In the genomic region with DNA sequence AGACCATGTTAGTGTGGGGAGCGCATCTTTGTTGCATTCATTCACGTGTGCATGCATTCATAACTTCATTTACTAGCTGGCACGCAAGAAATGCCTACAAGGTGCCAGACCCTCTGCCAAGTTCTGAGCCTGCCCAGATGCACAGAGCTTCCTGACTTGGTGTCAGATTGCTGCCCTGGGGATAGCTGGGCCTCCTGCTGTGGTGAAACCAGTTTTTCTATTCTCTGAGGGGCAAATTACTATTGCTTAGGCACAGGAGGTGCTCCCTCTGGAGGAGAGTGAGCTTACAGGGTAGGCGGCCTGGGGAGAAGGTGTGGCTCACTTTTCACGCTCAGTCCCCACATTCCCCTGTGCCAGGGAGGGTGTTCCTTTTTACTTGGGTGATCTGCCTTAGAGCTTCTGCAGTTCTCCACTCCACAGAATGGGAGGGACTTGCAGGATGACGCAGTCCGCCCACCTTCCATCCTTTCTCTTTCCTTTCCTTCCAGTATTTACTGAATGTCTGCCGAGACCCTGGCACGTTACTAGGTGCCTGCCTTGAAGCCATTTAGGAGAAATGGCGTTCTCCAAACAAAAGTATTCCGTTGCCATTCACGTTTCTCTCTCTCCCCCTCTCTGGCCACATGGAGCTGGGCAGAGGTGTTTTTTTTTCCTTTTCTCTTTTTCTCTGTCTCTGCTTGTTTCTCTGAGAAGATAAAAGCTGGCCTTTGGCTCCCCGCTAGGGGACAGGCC, we compare ENCODE assay signal across 1 cellular context.
A peak's percentile ranks its signal among the peaks of the same experiment; 100 is the strongest.
TF ChIP-seq lines count a peak whose summit lies in the region.

No MANE protein-coding gene starts in this region.

TF ChIP-seq in HEK293, 187 proteins besides CTCF, POLR2A, EP300 and RAD21 (continued from another document and continues in another):
- TF ChIP-seq, protein P1, sequence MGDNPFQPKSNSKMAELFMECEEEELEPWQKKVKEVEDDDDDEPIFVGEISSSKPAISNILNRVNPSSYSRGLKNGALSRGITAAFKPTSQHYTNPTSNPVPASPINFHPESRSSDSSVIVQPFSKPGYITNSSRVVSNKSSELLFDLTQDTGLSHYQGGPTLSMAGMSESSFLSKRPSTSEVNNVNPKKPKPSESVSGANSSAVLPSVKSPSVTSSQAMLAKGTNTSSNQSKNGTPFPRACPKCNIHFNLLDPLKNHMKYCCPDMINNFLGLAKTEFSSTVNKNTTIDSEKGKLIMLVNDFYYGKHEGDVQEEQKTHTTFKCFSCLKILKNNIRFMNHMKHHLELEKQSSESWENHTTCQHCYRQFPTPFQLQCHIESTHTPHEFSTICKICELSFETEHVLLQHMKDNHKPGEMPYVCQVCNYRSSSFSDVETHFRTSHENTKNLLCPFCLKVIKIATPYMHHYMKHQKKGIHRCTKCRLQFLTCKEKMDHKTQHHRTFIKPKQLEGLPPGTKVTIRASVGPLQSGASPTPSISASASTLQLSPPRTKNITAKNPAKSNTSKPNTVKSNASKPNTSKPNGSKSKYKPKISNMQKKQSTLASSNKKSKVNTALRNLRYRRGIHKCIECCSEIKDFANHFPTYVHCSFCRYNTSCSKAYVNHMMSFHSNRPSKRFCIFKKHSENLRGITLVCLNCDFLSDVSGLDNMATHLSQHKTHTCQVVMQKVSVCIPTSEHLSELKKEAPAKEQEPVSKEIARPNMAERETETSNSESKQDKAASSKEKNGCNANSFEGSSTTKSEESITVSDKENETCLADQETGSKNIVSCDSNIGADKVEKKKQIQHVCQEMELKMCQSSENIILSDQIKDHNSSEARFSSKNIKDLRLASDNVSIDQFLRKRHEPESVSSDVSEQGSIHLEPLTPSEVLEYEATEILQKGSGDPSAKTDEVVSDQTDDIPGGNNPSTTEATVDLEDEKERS (tag by site-specific recombination; IDR thresholded peaks at IDR 0.05), result no peak
- no peak; the same call in 1 of the 2 replicates for TF ChIP-seq GLIS2 (tag by site-specific recombination; IDR thresholded peaks at IDR 0.05)
- TF ChIP-seq, protein P2, sequence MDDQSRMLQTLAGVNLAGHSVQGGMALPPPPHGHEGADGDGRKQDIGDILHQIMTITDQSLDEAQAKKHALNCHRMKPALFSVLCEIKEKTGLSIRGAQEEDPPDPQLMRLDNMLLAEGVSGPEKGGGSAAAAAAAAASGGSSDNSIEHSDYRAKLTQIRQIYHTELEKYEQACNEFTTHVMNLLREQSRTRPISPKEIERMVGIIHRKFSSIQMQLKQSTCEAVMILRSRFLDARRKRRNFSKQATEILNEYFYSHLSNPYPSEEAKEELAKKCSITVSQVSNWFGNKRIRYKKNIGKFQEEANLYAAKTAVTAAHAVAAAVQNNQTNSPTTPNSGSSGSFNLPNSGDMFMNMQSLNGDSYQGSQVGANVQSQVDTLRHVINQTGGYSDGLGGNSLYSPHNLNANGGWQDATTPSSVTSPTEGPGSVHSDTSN (CRISPR knock-in tag; IDR thresholded peaks at IDR 0.05), result no peak
- TF ChIP-seq SCRT2 (tag by site-specific recombination; IDR thresholded peaks at IDR 0.05), result no peak
- no peak for TF ChIP-seq GFI1B (tag by site-specific recombination; IDR thresholded peaks at IDR 0.05)
- TF ChIP-seq, protein P3, sequence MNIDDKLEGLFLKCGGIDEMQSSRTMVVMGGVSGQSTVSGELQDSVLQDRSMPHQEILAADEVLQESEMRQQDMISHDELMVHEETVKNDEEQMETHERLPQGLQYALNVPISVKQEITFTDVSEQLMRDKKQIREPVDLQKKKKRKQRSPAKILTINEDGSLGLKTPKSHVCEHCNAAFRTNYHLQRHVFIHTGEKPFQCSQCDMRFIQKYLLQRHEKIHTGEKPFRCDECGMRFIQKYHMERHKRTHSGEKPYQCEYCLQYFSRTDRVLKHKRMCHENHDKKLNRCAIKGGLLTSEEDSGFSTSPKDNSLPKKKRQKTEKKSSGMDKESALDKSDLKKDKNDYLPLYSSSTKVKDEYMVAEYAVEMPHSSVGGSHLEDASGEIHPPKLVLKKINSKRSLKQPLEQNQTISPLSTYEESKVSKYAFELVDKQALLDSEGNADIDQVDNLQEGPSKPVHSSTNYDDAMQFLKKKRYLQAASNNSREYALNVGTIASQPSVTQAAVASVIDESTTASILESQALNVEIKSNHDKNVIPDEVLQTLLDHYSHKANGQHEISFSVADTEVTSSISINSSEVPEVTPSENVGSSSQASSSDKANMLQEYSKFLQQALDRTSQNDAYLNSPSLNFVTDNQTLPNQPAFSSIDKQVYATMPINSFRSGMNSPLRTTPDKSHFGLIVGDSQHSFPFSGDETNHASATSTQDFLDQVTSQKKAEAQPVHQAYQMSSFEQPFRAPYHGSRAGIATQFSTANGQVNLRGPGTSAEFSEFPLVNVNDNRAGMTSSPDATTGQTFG (tag by site-specific recombination; IDR thresholded peaks at IDR 0.05; ENCODE audit: borderline replicate concordance), result no peak
- no peak for TF ChIP-seq ZNF138 (tag by site-specific recombination; IDR thresholded peaks at IDR 0.05; ENCODE audit: borderline replicate concordance)
- TF ChIP-seq, protein P4, sequence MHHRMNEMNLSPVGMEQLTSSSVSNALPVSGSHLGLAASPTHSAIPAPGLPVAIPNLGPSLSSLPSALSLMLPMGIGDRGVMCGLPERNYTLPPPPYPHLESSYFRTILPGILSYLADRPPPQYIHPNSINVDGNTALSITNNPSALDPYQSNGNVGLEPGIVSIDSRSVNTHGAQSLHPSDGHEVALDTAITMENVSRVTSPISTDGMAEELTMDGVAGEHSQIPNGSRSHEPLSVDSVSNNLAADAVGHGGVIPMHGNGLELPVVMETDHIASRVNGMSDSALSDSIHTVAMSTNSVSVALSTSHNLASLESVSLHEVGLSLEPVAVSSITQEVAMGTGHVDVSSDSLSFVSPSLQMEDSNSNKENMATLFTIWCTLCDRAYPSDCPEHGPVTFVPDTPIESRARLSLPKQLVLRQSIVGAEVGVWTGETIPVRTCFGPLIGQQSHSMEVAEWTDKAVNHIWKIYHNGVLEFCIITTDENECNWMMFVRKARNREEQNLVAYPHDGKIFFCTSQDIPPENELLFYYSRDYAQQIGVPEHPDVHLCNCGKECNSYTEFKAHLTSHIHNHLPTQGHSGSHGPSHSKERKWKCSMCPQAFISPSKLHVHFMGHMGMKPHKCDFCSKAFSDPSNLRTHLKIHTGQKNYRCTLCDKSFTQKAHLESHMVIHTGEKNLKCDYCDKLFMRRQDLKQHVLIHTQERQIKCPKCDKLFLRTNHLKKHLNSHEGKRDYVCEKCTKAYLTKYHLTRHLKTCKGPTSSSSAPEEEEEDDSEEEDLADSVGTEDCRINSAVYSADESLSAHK (tag by site-specific recombination; IDR thresholded peaks at IDR 0.05), result no peak
- no peak for TF ChIP-seq MEIS1 (CRISPR knock-in tag; IDR thresholded peaks at IDR 0.05; ENCODE audit: borderline replicate concordance)
- no peak for TF ChIP-seq ZNF621 (tag by site-specific recombination; IDR thresholded peaks at IDR 0.05)
- no peak for TF ChIP-seq ZNF169 (tag by site-specific recombination; IDR thresholded peaks at IDR 0.05)
- TF ChIP-seq HOXC10 (CRISPR knock-in tag; IDR thresholded peaks at IDR 0.05), result no peak
- no peak for TF ChIP-seq ZNF677 (tag by site-specific recombination; IDR thresholded peaks at IDR 0.05)
- no peak for TF ChIP-seq ZNF157 (tag by site-specific recombination; IDR thresholded peaks at IDR 0.05)
- TF ChIP-seq ZNF221 (tag by site-specific recombination; IDR thresholded peaks at IDR 0.05; ENCODE audit: borderline replicate concordance), result no peak
- no peak; the same call in 1 of the 2 replicates for TF ChIP-seq KLF16 (tag by site-specific recombination; IDR thresholded peaks at IDR 0.05)
- no peak for TF ChIP-seq ZNF350 (tag by site-specific recombination; IDR thresholded peaks at IDR 0.05)
- TF ChIP-seq ZBTB21 (tag by site-specific recombination; IDR thresholded peaks at IDR 0.05), result no peak
- TF ChIP-seq GLI4 (tag by site-specific recombination; IDR thresholded peaks at IDR 0.05), result no peak
- TF ChIP-seq ZNF121 (tag by site-specific recombination; IDR thresholded peaks at IDR 0.05), result no peak
- peak; percentile 86 for TF ChIP-seq GLIS1 (tag by site-specific recombination; IDR thresholded peaks at IDR 0.05)
- TF ChIP-seq ZNF510 (tag by site-specific recombination; IDR thresholded peaks at IDR 0.05; ENCODE audit: insufficient replicate concordance), result no peak
- no peak for TF ChIP-seq ZBTB7A (tag by site-specific recombination; IDR thresholded peaks at IDR 0.05; ENCODE audit: low read depth)
- TF ChIP-seq WT1 (tag by site-specific recombination; IDR thresholded peaks at IDR 0.05), result no peak
- TF ChIP-seq REPIN1 (tag by site-specific recombination; IDR thresholded peaks at IDR 0.05; ENCODE audit: low read depth), result no peak
- no peak for TF ChIP-seq ZNF23 (tag by site-specific recombination; IDR thresholded peaks at IDR 0.05; ENCODE audit: borderline replicate concordance)
- TF ChIP-seq ZNF544 (tag by site-specific recombination; IDR thresholded peaks at IDR 0.05), result no peak
- TF ChIP-seq KLF9 (tag by site-specific recombination; IDR thresholded peaks at IDR 0.05; ENCODE audit: low read depth), result no peak
- TF ChIP-seq ZNF335 (tag by site-specific recombination; conservative IDR thresholded peaks at IDR 0.05), result no peak
- TF ChIP-seq ZNF311 (tag by site-specific recombination; IDR thresholded peaks at IDR 0.05; ENCODE audit: borderline replicate concordance), result no peak
- TF ChIP-seq ZNF624 (tag by site-specific recombination; IDR thresholded peaks at IDR 0.05), result no peak
- TF ChIP-seq, protein P5, sequence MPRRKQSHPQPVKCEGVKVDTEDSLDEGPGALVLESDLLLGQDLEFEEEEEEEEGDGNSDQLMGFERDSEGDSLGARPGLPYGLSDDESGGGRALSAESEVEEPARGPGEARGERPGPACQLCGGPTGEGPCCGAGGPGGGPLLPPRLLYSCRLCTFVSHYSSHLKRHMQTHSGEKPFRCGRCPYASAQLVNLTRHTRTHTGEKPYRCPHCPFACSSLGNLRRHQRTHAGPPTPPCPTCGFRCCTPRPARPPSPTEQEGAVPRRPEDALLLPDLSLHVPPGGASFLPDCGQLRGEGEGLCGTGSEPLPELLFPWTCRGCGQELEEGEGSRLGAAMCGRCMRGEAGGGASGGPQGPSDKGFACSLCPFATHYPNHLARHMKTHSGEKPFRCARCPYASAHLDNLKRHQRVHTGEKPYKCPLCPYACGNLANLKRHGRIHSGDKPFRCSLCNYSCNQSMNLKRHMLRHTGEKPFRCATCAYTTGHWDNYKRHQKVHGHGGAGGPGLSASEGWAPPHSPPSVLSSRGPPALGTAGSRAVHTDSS (tag by site-specific recombination; IDR thresholded peaks at IDR 0.05), result no peak
- TF ChIP-seq ZNF530 (tag by site-specific recombination; IDR thresholded peaks at IDR 0.05; ENCODE audit: low read depth), result no peak
- no peak for TF ChIP-seq ZNF707 (tag by site-specific recombination; IDR thresholded peaks at IDR 0.05)
- TF ChIP-seq, protein P6, sequence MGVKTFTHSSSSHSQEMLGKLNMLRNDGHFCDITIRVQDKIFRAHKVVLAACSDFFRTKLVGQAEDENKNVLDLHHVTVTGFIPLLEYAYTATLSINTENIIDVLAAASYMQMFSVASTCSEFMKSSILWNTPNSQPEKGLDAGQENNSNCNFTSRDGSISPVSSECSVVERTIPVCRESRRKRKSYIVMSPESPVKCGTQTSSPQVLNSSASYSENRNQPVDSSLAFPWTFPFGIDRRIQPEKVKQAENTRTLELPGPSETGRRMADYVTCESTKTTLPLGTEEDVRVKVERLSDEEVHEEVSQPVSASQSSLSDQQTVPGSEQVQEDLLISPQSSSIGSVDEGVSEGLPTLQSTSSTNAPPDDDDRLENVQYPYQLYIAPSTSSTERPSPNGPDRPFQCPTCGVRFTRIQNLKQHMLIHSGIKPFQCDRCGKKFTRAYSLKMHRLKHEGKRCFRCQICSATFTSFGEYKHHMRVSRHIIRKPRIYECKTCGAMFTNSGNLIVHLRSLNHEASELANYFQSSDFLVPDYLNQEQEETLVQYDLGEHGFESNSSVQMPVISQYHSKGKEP (tag by site-specific recombination; IDR thresholded peaks at IDR 0.05), result peak; percentile 51; the same call in 1 of the 2 replicates
- TF ChIP-seq, protein P7, sequence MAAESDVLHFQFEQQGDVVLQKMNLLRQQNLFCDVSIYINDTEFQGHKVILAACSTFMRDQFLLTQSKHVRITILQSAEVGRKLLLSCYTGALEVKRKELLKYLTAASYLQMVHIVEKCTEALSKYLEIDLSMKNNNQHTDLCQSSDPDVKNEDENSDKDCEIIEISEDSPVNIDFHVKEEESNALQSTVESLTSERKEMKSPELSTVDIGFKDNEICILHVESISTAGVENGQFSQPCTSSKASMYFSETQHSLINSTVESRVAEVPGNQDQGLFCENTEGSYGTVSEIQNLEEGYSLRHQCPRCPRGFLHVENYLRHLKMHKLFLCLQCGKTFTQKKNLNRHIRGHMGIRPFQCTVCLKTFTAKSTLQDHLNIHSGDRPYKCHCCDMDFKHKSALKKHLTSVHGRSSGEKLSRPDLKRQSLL (tag by site-specific recombination; IDR thresholded peaks at IDR 0.05), result no peak
- no peak for TF ChIP-seq ZNF324 (tag by site-specific recombination; IDR thresholded peaks at IDR 0.05)
- no peak for TF ChIP-seq ZNF266 (tag by site-specific recombination; IDR thresholded peaks at IDR 0.05; ENCODE audit: low read depth)
- TF ChIP-seq, protein P8, sequence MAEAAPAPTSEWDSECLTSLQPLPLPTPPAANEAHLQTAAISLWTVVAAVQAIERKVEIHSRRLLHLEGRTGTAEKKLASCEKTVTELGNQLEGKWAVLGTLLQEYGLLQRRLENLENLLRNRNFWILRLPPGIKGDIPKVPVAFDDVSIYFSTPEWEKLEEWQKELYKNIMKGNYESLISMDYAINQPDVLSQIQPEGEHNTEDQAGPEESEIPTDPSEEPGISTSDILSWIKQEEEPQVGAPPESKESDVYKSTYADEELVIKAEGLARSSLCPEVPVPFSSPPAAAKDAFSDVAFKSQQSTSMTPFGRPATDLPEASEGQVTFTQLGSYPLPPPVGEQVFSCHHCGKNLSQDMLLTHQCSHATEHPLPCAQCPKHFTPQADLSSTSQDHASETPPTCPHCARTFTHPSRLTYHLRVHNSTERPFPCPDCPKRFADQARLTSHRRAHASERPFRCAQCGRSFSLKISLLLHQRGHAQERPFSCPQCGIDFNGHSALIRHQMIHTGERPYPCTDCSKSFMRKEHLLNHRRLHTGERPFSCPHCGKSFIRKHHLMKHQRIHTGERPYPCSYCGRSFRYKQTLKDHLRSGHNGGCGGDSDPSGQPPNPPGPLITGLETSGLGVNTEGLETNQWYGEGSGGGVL (tag by site-specific recombination; IDR thresholded peaks at IDR 0.05), result no peak
- no peak for TF ChIP-seq ZNF239 (tag by site-specific recombination; IDR thresholded peaks at IDR 0.05)
- no peak for TF ChIP-seq ZNF548 (tag by site-specific recombination; IDR thresholded peaks at IDR 0.05)
- no peak for TF ChIP-seq ZNF560 (tag by site-specific recombination; IDR thresholded peaks at IDR 0.05; ENCODE audit: borderline replicate concordance)
- no peak for TF ChIP-seq SALL2 (tag by site-specific recombination; IDR thresholded peaks at IDR 0.05; ENCODE audit: borderline replicate concordance)
- TF ChIP-seq PRDM1 (tag by site-specific recombination; IDR thresholded peaks at IDR 0.05), result peak; percentile 54
- TF ChIP-seq RBAK (tag by site-specific recombination; IDR thresholded peaks at IDR 0.05), result no peak
- TF ChIP-seq KLF10 (tag by site-specific recombination; IDR thresholded peaks at IDR 0.05), result no peak
- no peak for TF ChIP-seq IKZF3 (tag by site-specific recombination; IDR thresholded peaks at IDR 0.05)
- no peak for TF ChIP-seq ZNF549 (tag by site-specific recombination; IDR thresholded peaks at IDR 0.05)
- TF ChIP-seq ZNF423 (tag by site-specific recombination; IDR thresholded peaks at IDR 0.05), result peak; percentile 99
- TF ChIP-seq ZNF585B (tag by site-specific recombination; IDR thresholded peaks at IDR 0.05), result no peak
- TF ChIP-seq ZNF211 (tag by site-specific recombination; IDR thresholded peaks at IDR 0.05; ENCODE audit: low read depth), result no peak
- TF ChIP-seq ZNF529 (tag by site-specific recombination; IDR thresholded peaks at IDR 0.05; ENCODE audit: insufficient replicate concordance), result no peak
